In the genomic region with DNA sequence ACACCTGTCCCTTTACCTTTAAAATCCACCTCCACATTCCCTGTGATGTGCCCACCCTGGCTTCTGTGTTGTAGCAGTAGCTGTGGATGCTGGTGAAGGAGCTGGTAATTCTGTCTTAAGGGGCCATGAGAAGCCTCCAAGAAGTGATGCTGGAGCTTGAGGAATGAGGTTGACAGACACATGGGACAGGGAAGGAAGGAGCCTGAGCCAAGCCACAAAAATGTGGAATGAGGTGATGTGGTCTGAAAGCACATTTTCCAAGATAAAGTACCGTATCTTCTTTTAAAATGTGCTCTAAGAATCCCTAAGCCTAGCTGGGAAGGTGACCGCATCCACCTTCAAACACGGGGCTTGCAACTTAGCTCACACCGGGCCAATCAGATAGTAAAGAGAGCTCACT, we compare ENCODE assay signal across 20 cellular contexts. TPM values are rescaled to one million over a fixed set of nuclear protein-coding genes. Genes with fewer than 3 reads are reported as not detected.
DNase-seq lines count a peak whose midpoint lies in the region; ATAC-seq and TF ChIP-seq lines count a peak whose summit lies in the region.
"Had no signal": no experiment of that assay in that cellular context is flagged by ENCODE, and none has a peak within 500 bp of the region (broad histone marks: within the 10 kb centered on the region; RNA-seq: fewer than 3 reads in every experiment).

No MANE protein-coding gene starts in this region.

- H3K9me3 Mint-ChIP-seq in activated CD8-positive, alpha-beta T cell treated with anti-CD3 and anti-CD28 coated beads for 36 hours, result peaks cover 3% of the 10 kb centered on the region
- H3K9me3 Mint-ChIP-seq: natural killer cell treated with Interleukin-12 subunit alpha and Interleukin-12 subunit beta and Interleukin-15 and Interleukin-18, amount 100 ng/mL, for 72 hours had no signal

- no peaks in the 10 kb centered on the region for H3K36me3 ChIP-seq in kidney epithelial cell (ENCODE audit: control insufficient read depth, insufficient read depth, low read length)

- peaks cover 13% of the 10 kb centered on the region for H3K27me3 ChIP-seq in kidney epithelial cell (ENCODE audit: control insufficient read depth, insufficient read depth, low read length)
- H3K27me3 ChIP-seq: dorsolateral prefrontal cortex had no signal

- ATAC-seq in HG03565 (IDR thresholded peaks at IDR 0.05; ENCODE audit: unreplicated experiment) (no peak), left lobe of liver (no peak), GM18511 (IDR thresholded peaks at IDR 0.05; ENCODE audit: unreplicated experiment) (no peak)
- ATAC-seq in activated CD8-positive, alpha-beta T cell treated with anti-CD3 and anti-CD28 coated beads for 36 hours, result no peak
- ATAC-seq: activated CD4-positive, alpha-beta T cell treated with anti-CD3 and anti-CD28 coated beads for 36 hours; natural killer cell treated with Interleukin-12 subunit alpha and Interleukin-12 subunit beta and Interleukin-15 and Interleukin-18, amount 100 ng/mL, for 72 hours had no signal

- CTCF ChIA-PET in activated CD8-positive, alpha-beta T cell treated with anti-CD3 and anti-CD28 coated beads for 36 hours (lab: Charles Lee), result interaction anchor here (1.1 kb wide), 1 partner anchor 233 kb away, joined by 3 read pairs; no protein-coding TSS in a partner anchor

- H3K4me1 Mint-ChIP-seq in activated CD8-positive, alpha-beta T cell treated with anti-CD3 and anti-CD28 coated beads for 36 hours (ENCODE audit: low read depth), result peaks cover 3% of the 10 kb centered on the region

- H3K27me3 Mint-ChIP-seq in activated CD8-positive, alpha-beta T cell treated with anti-CD3 and anti-CD28 coated beads for 36 hours, result peaks cover 18% of the 10 kb centered on the region

- in situ Hi-C loops in astrocyte of the spinal cord (cut with HindIII; ENCODE audit: low sequenced_read_pairs), result no loop called here

- H3K4me3 Mint-ChIP-seq in activated CD8-positive, alpha-beta T cell treated with anti-CD3 and anti-CD28 coated beads for 36 hours, result no peak overlapping the region
- H3K4me3 Mint-ChIP-seq: activated CD4-positive, alpha-beta T cell treated with anti-CD3 and anti-CD28 coated beads for 36 hours; CD8-positive, alpha-beta memory T cell; memory B cell; natural killer cell treated with Interleukin-12 subunit alpha and Interleukin-12 subunit beta and Interleukin-15 and Interleukin-18, amount 100 ng/mL, for 72 hours had no signal

- no peaks in the 10 kb centered on the region for H3K36me3 Mint-ChIP-seq in activated CD8-positive, alpha-beta T cell treated with anti-CD3 and anti-CD28 coated beads for 36 hours (ENCODE audit: low read depth)
- H3K36me3 Mint-ChIP-seq: memory B cell had no signal

- TF ChIP-seq CTCF in AG10803 (conservative IDR thresholded peaks at IDR 0.05; ENCODE audit: low read length) (no peak), astrocyte of the spinal cord (IDR thresholded peaks at IDR 0.05; ENCODE audit: low read depth, low read length) (no peak), kidney epithelial cell (IDR thresholded peaks at IDR 0.05; ENCODE audit: insufficient read depth, low read length, poor library complexity, severe bottlenecking) (no peak)
- TF ChIP-seq CTCF in activated CD8-positive, alpha-beta T cell treated with anti-CD3 and anti-CD28 coated beads for 36 hours (IDR thresholded peaks at IDR 0.05), result no peak

- no peak overlapping the region for H3K4me3 ChIP-seq in AG10803 (ENCODE audit: low read length)
- no peak overlapping the region for H3K4me3 ChIP-seq in astrocyte of the spinal cord (ENCODE audit: low read depth, low read length)
- no peak overlapping the region for H3K4me3 ChIP-seq in kidney epithelial cell (ENCODE audit: low read depth, low read length)
- H3K4me3 ChIP-seq: dorsolateral prefrontal cortex, SK-N-MC had no signal

- intact Hi-C loops in activated CD8-positive, alpha-beta T cell treated with anti-CD3 and anti-CD28 coated beads for 36 hours (cut with micrococcal nuclease), result no loop called here

- H3K27ac Mint-ChIP-seq in activated CD8-positive, alpha-beta T cell treated with anti-CD3 and anti-CD28 coated beads for 36 hours, result no peak overlapping the region
- H3K27ac Mint-ChIP-seq: activated CD4-positive, alpha-beta T cell treated with anti-CD3 and anti-CD28 coated beads for 36 hours; CD8-positive, alpha-beta memory T cell; memory B cell; natural killer cell treated with Interleukin-12 subunit alpha and Interleukin-12 subunit beta and Interleukin-15 and Interleukin-18, amount 100 ng/mL, for 72 hours had no signal

- POLR2A ChIA-PET in activated CD8-positive, alpha-beta T cell treated with anti-CD3 and anti-CD28 coated beads for 36 hours (lab: Charles Lee), result no interaction called here

- DNase-seq in AG10803 (ENCODE audit: low read depth) (peak; percentile 38), HS-5 (ENCODE audit: low read depth) (peak; percentile 74), astrocyte of the spinal cord (ENCODE audit: low read depth, low spot score) (peak; percentile 38), kidney epithelial cell (ENCODE audit: low read depth) (peak; percentile 2), left lobe of liver (ENCODE audit: low spot score) (no peak)
- DNase-seq in activated CD8-positive, alpha-beta T cell treated with anti-CD3 and anti-CD28 coated beads for 36 hours, result no peak
- DNase-seq: activated CD4-positive, alpha-beta T cell treated with anti-CD3 and anti-CD28 coated beads for 36 hours; activated gamma-delta T cell; anterior cingulate cortex; CD8-positive, alpha-beta memory T cell; dorsolateral prefrontal cortex; NCI-H1417; NCI-H2171 treated with DMSO at 0.1 percent for 48 hours; stimulated activated CD4-positive, alpha-beta T cell treated with anti-CD3 and anti-CD28 coated beads, Interleukin-15, amount 100 ng/mL, for 24 hours; stimulated activated naive CD4-positive, alpha-beta T cell treated with Interleukin-2 at 50 U/mL for 16 hours had no signal

RNA-seq across cellular contexts. Expression of a gene that starts 31.2 kb away (rescaled TPM):
- not detected in 2 replicates for total RNA-seq in kidney epithelial cell
- total RNA-seq in left lobe of liver, result 0.18 TPM
- total RNA-seq in activated CD8-positive, alpha-beta T cell treated with anti-CD3 and anti-CD28 coated beads for 36 hours, result not detected
- total RNA-seq: activated CD4-positive, alpha-beta T cell treated with anti-CD3 and anti-CD28 coated beads for 36 hours; CD8-positive, alpha-beta memory T cell; natural killer cell treated with Interleukin-12 subunit alpha and Interleukin-12 subunit beta and Interleukin-15 and Interleukin-18, amount 100 ng/mL, for 72 hours had no signal

Comparison
In these comparisons a context has a peak if more than half of its experiments do, and no peak if none do; other contexts are left out.
1. DNase-seq: peak in AG10803 (single experiment), HS-5 (single experiment), astrocyte of the spinal cord (single experiment) and kidney epithelial cell (single experiment); none in left lobe of liver (single experiment) and activated CD8-positive, alpha-beta T cell treated with anti-CD3 and anti-CD28 coated beads for 36 hours (single experiment).